19 cellular contexts compared by ENCODE assay signal in genomic region chr3:33704891-33705290, GRCh38.
"Had no signal": no experiment of that assay in that cellular context is flagged by ENCODE, and none has a peak within 500 bp of the region (broad histone marks: within the 10 kb centered on the region; RNA-seq: fewer than 3 reads in every experiment).

No MANE protein-coding gene starts in this region.

- H3K27me3 ChIP-seq: brain microvascular endothelial cell, esophagus squamous epithelium, left lung, right atrium auricular region, tibial nerve had no signal

- DNase-seq: activated effector memory CD4-positive, alpha-beta T cell treated with anti-CD3 and anti-CD28 coated beads, Interleukin-2, amount 50 U/mL, for 16 hours; activated naive CD4-positive, alpha-beta T cell treated with anti-CD3 and anti-CD28 coated beads for 36 hours; activated naive CD8-positive, alpha-beta T cell treated with anti-CD3 and anti-CD28 coated beads, Interleukin-2, amount 10 ng/mL, durations not matched to agents 7 days and 5 days; amniotic stem cell; brain microvascular endothelial cell; central memory CD4-positive, alpha-beta T cell; endodermal cell; esophagus squamous epithelium; left lung; lower lobe of right lung; mesendoderm; stimulated activated CD4-positive, alpha-beta T cell treated with anti-CD3 and anti-CD28 coated beads, Interleukin-1b, Interleukin-23, amount 100 ng/mL, for 48 hours; stimulated activated CD4-positive, alpha-beta T cell treated with anti-CD3 and anti-CD28 coated beads, Interleukin-4, amount 100 ng/mL, for 4 hours; stimulated activated CD8-positive, alpha-beta memory T cell treated with anti-CD3 and anti-CD28 coated beads, Interleukin-4, amount 100 ng/mL, for 48 hours; stimulated activated naive B cell treated with anti-CD40 and anti-IgM and Interleukin-4, amounts not matched to agents 10 μg/mL and 1 μg/mL and 100 μg/mL, for 72 hours had no signal

- H3K4me1 Mint-ChIP-seq: endodermal cell had no signal

- H3K4me2 ChIP-seq: smooth muscle cell had no signal

- H3K4me3 Mint-ChIP-seq: activated naive CD4-positive, alpha-beta T cell treated with anti-CD3 and anti-CD28 coated beads for 36 hours; activated naive CD8-positive, alpha-beta T cell treated with anti-CD3 and anti-CD28 coated beads, Interleukin-2, amount 10 ng/mL, durations not matched to agents 7 days and 5 days; endodermal cell; natural killer cell treated with Interleukin-12 subunit alpha and Interleukin-12 subunit beta and Interleukin-15 and Interleukin-18, amount 100 ng/mL, for 72 hours; stimulated activated naive B cell treated with anti-CD40 and anti-IgM and Interleukin-4, amounts not matched to agents 10 μg/mL and 1 μg/mL and 100 μg/mL, for 72 hours had no signal

- H3K27me3 Mint-ChIP-seq: activated naive CD8-positive, alpha-beta T cell treated with anti-CD3 and anti-CD28 coated beads, Interleukin-2, amount 10 ng/mL, durations not matched to agents 7 days and 5 days; natural killer cell treated with Interleukin-12 subunit alpha and Interleukin-12 subunit beta and Interleukin-15 and Interleukin-18, amount 100 ng/mL, for 72 hours; stimulated activated naive B cell treated with anti-CD40 and anti-IgM and Interleukin-4, amounts not matched to agents 10 μg/mL and 1 μg/mL and 100 μg/mL, for 72 hours had no signal

- H3K36me3 ChIP-seq: brain microvascular endothelial cell, left lung, lower lobe of right lung, right atrium auricular region had no signal

- H3K4me1 ChIP-seq: esophagus squamous epithelium, left lung, lower lobe of right lung, tibial nerve had no signal

- H3K4me3 ChIP-seq: esophagus squamous epithelium, left lung, lower lobe of right lung, right atrium auricular region, smooth muscle cell, tibial nerve had no signal

- ATAC-seq: left lung, lower lobe of right lung had no signal

- H3K27ac Mint-ChIP-seq: activated naive CD4-positive, alpha-beta T cell treated with anti-CD3 and anti-CD28 coated beads for 36 hours; activated naive CD8-positive, alpha-beta T cell treated with anti-CD3 and anti-CD28 coated beads, Interleukin-2, amount 10 ng/mL, durations not matched to agents 7 days and 5 days; endodermal cell; natural killer cell treated with Interleukin-12 subunit alpha and Interleukin-12 subunit beta and Interleukin-15 and Interleukin-18, amount 100 ng/mL, for 72 hours; stimulated activated naive B cell treated with anti-CD40 and anti-IgM and Interleukin-4, amounts not matched to agents 10 μg/mL and 1 μg/mL and 100 μg/mL, for 72 hours had no signal

- H3K27ac ChIP-seq: brain microvascular endothelial cell, esophagus squamous epithelium, left lung, lower lobe of right lung, right atrium auricular region, tibial nerve had no signal
